ENCODE assay signal across 13 cellular contexts in the genomic region with DNA sequence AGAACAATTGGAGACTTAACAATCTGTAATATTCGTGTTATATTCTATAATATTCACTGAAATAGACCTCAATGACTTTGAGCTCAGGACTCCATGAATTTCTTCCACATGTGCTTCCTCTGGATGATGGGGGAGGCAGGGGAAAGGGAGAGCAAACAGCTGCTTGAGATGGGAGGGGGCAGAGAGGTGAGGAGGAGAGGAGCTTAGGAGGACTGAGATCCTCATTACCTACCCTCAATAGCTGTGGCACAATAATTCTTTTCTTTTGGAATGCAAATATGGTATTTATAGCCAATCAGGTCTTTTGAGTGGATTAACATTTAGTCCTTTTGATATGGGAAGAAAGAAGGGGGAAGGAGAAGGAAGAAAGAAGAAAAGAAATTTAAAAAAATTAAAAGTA.
DNase-seq lines count a peak whose midpoint lies in the region; ATAC-seq and TF ChIP-seq lines count a peak whose summit lies in the region.
"Had no signal": no experiment of that assay in that cellular context is flagged by ENCODE, and none has a peak within 500 bp of the region (broad histone marks: within the 10 kb centered on the region; RNA-seq: fewer than 3 reads in every experiment).

No MANE protein-coding gene starts in this region.

- H3K4me1 ChIP-seq in left ventricle myocardium inferior, result peaks cover 50% of the 10 kb centered on the region
- peaks cover 0 to 26% of the 10 kb centered on the region in 2 donors for H3K4me1 ChIP-seq in right atrium auricular region

- TF ChIP-seq CTCF in left ventricle myocardium inferior (IDR thresholded peaks at IDR 0.05; ENCODE audit: borderline replicate concordance) (no peak), right atrium auricular region (IDR thresholded peaks at IDR 0.05) (no peak), WTC11 (IDR thresholded peaks at IDR 0.05) (no peak), type B pancreatic cell (conservative IDR thresholded peaks at IDR 0.05) (no peak), dorsolateral prefrontal cortex (IDR thresholded peaks at IDR 0.05 in 54 of 56, conservative IDR thresholded peaks at IDR 0.05 in 2 of 56; ENCODE audit: low read depth in 1 of 56, partially characterized antibody in 56 of 56) (no peak)

- H3K9me3 Mint-ChIP-seq in WTC11, result no peaks in the 10 kb centered on the region
- H3K9me3 Mint-ChIP-seq in type B pancreatic cell, result no peaks in the 10 kb centered on the region

- H3K36me3 Mint-ChIP-seq in WTC11 (no peaks in the 10 kb centered on the region), type B pancreatic cell (no peaks in the 10 kb centered on the region)

- no peaks in the 10 kb centered on the region for H3K27me3 ChIP-seq in left ventricle myocardium inferior (ENCODE audit: low read depth)
- H3K27me3 ChIP-seq in right atrium auricular region, result no peaks in the 10 kb centered on the region
- no peaks in the 10 kb centered on the region for H3K27me3 ChIP-seq in dorsolateral prefrontal cortex

- H3K4me3 Mint-ChIP-seq in WTC11 (no peak overlapping the region), type B pancreatic cell (peak overlapping the region; percentile 8)

- H3K4me3 ChIP-seq in left ventricle myocardium inferior (no peak overlapping the region), right atrium auricular region (no peak overlapping the region), dorsolateral prefrontal cortex (no peak overlapping the region)

- no peak for DNase-seq in left ventricle myocardium inferior
- DNase-seq in right atrium auricular region (ENCODE audit: low spot score), result no peak
- DNase-seq in WTC11 (ENCODE audit: low spot score), result no peak
- DNase-seq in left kidney (ENCODE audit: low read depth, low spot score), result peak; percentile 55
- no peak for DNase-seq in type B pancreatic cell (ENCODE audit: extremely low spot score, unreplicated experiment)
- no peak for DNase-seq in dorsolateral prefrontal cortex
- no peak for DNase-seq in NCI-H1436 treated with DMSO at 0.1 percent for 48 hours (lab: John Stamatoyannopoulos, UW)
- DNase-seq in LoVo (ENCODE audit: low spot score), result no peak
- DNase-seq: activated CD4-positive, alpha-beta T cell treated with anti-CD3 and anti-CD28 coated beads for 1 hour; anterior cingulate cortex; left cardiac atrium; PC-3 had no signal

- ATAC-seq in WTC11, result peak; percentile 85
- ATAC-seq: left cardiac atrium, PC-3 had no signal

- CTCF ChIA-PET in WTC11 (lab: Charles Lee), result interaction anchor here (0.6 to 1.9 kb wide), 7 partner anchors 11 to 282 kb away, joined by 3 to 8 read pairs (median 3); no protein-coding TSS in a partner anchor

- peaks cover 66% of the 10 kb centered on the region for H3K4me1 Mint-ChIP-seq in WTC11
- peaks cover 54% of the 10 kb centered on the region for H3K4me1 Mint-ChIP-seq in type B pancreatic cell (ENCODE audit: unreplicated experiment)

- intact Hi-C loops in left ventricle myocardium inferior (cut with micrococcal nuclease), result no loop called here
- intact Hi-C loops in dorsolateral prefrontal cortex (cut with DNase I), result no loop called here

- H3K36me3 ChIP-seq in left ventricle myocardium inferior (no peaks in the 10 kb centered on the region), right atrium auricular region (no peaks in the 10 kb centered on the region)

- peak overlapping the region; percentile 64 for H3K27ac ChIP-seq in left ventricle myocardium inferior (replicated peaks)
- H3K27ac ChIP-seq in right atrium auricular region, result peak overlapping the region in 1 of 2 donors; percentile 58
- H3K27ac ChIP-seq in dorsolateral prefrontal cortex, result peak overlapping the region in 8 of 59 donors; percentile 3 to 64 (median 17)
- H3K27ac ChIP-seq: C4-2B had no signal

- peak overlapping the region; percentile 81 for H3K27ac Mint-ChIP-seq in WTC11
- H3K27ac Mint-ChIP-seq in type B pancreatic cell, result peak overlapping the region; percentile 75

- POLR2A ChIA-PET in WTC11 (lab: Charles Lee), result no interaction called here

- no peaks in the 10 kb centered on the region for H3K27me3 Mint-ChIP-seq in WTC11 (ENCODE audit: low read depth)
- H3K27me3 Mint-ChIP-seq in type B pancreatic cell, result no peaks in the 10 kb centered on the region

- H3K9me3 ChIP-seq in left ventricle myocardium inferior (replicated peaks) (no peaks in the 10 kb centered on the region), right atrium auricular region (no peaks in the 10 kb centered on the region)

TF ChIP-seq in WTC11, 78 proteins besides CTCF, POLR2A, EP300 and RAD21:
- TF ChIP-seq, protein P1, sequence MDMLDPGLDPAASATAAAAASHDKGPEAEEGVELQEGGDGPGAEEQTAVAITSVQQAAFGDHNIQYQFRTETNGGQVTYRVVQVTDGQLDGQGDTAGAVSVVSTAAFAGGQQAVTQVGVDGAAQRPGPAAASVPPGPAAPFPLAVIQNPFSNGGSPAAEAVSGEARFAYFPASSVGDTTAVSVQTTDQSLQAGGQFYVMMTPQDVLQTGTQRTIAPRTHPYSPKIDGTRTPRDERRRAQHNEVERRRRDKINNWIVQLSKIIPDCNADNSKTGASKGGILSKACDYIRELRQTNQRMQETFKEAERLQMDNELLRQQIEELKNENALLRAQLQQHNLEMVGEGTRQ (CRISPR knock-in tag; IDR thresholded peaks at IDR 0.05), result no peak
- TF ChIP-seq IRF2 (CRISPR knock-in tag; IDR thresholded peaks at IDR 0.05; ENCODE audit: borderline replicate concordance, low read depth) (no peak), ZNF263 (CRISPR knock-in tag; IDR thresholded peaks at IDR 0.05; ENCODE audit: low read depth) (peak; percentile 50; the same call in 1 of the 2 replicates)
- TF ChIP-seq, protein P2, sequence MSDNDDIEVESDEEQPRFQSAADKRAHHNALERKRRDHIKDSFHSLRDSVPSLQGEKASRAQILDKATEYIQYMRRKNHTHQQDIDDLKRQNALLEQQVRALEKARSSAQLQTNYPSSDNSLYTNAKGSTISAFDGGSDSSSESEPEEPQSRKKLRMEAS (CRISPR knock-in tag; IDR thresholded peaks at IDR 0.05), result 0 out of 2 replicates have a peak, but pooled peaks have one; percentile 22
